8 cellular contexts compared by ENCODE assay signal in genomic region chr17:57995076-57995956, GRCh38. TPM values are rescaled to one million over a fixed set of nuclear protein-coding genes. Genes with fewer than 3 reads are reported as not detected.
DNase-seq lines count a peak whose midpoint lies in the region; ATAC-seq and TF ChIP-seq lines count a peak whose summit lies in the region.

No MANE protein-coding gene starts in this region.

- DNase-seq in AG10803 (ENCODE audit: low read depth), result peak; percentile 85
- peak; percentile 81 for DNase-seq in IMR-90
- DNase-seq in OCI-LY7 (ENCODE audit: low spot score), result peak; percentile 77
- DNase-seq in activated T-cell treated with anti-CD3 and anti-CD28 coated beads, Interleukin-2, amount 50 U/mL, for 72 hours, result peak; percentile 49 to 52
- DNase-seq in fibroblast of mammary gland (ENCODE audit: low read depth), result peak; percentile 86
- DNase-seq in tibial nerve (ENCODE audit: low spot score in 2 of 2), result peak in 1 of 2 donors; percentile 61

- TF ChIP-seq POLR2A in IMR-90 (IDR thresholded peaks at IDR 0.05; ENCODE audit: low read depth, low read length), result no peak
- TF ChIP-seq POLR2A in tibial nerve (IDR thresholded peaks at IDR 0.05), result no peak

- peaks cover 18% of the 10 kb centered on the region; the same call in 1 of the 2 replicates for H3K79me2 ChIP-seq in OCI-LY7 (ENCODE audit: insufficient read depth, low read depth, low read length)
- no peaks in the 10 kb centered on the region for H3K79me2 ChIP-seq in neural cell (replicated peaks; ENCODE audit: insufficient read depth, low read length)

- intact Hi-C loops in IMR-90 (cut with micrococcal nuclease) (loop anchor here (1.0 to 2.0 kb wide), 3 partner anchors 103 to 865 kb away; no protein-coding TSS in a partner anchor), OCI-LY7 (cut with micrococcal nuclease; ENCODE audit: unreplicated experiment) (loop anchor here (1.0 to 2.0 kb wide), 3 partner anchors 103 to 137 kb away; no protein-coding TSS in a partner anchor)

- H2BK120ac ChIP-seq in IMR-90 (ENCODE audit: low read depth, low read length), result no peak overlapping the region

- dilution Hi-C loops in IMR-90 (cut with HindIII; ENCODE audit: low sequenced_read_pairs, unreplicated experiment), result loop anchor here (25.0 kb wide), 1 partner anchor 133 kb away; the partner anchor contains the start of gene MRPS23

- peak overlapping the region; percentile 40 for H3K27ac Mint-ChIP-seq in activated T-cell treated with anti-CD3 and anti-CD28 coated beads, Interleukin-2, amount 50 U/mL, for 72 hours

- no peak overlapping the region for H2BK15ac ChIP-seq in IMR-90 (ENCODE audit: low read depth, low read length)

- H3K36me3 Mint-ChIP-seq in activated T-cell treated with anti-CD3 and anti-CD28 coated beads, Interleukin-2, amount 50 U/mL, for 72 hours (ENCODE audit: insufficient read depth in 2 of 2), result peaks cover 0 to 17% of the 10 kb centered on the region in 2 donors

- TF ChIP-seq RAD21 in IMR-90 (IDR thresholded peaks at IDR 0.05; ENCODE audit: low read length) (peak; percentile 90), neural cell (conservative IDR thresholded peaks at IDR 0.05) (peak; percentile 71)

- BruUV-seq in IMR-90 (replicated peaks; lab: Mats Ljungman, UMichigan) (no TSS peak), OCI-LY7 (replicated peaks; lab: Mats Ljungman, UMichigan) (no TSS peak)

- H2AK5ac ChIP-seq in IMR-90 (ENCODE audit: low read depth, low read length), result no peak overlapping the region; the same call in 1 of the 2 replicates

- no peak overlapping the region for H3K23ac ChIP-seq in IMR-90 (ENCODE audit: low read depth, low read length)

- peaks cover 10 to 30% of the 10 kb centered on the region in 2 experiments; a peak in 3 of 4 replicates for H3K79me1 ChIP-seq in IMR-90 (ENCODE audit: low read depth in 1 of 2, low read length in 2 of 2)

- peak overlapping the region; percentile 2 to 36 for H3K4me3 Mint-ChIP-seq in activated T-cell treated with anti-CD3 and anti-CD28 coated beads, Interleukin-2, amount 50 U/mL, for 72 hours

- no peaks in the 10 kb centered on the region for H3K9me2 ChIP-seq in OCI-LY7 (ENCODE audit: insufficient read depth, low read length)
- no peaks in the 10 kb centered on the region for H3K9me2 ChIP-seq in neural cell (ENCODE audit: insufficient read depth, low read length)

- peak; percentile 81 for TF ChIP-seq CTCF in AG10803 (conservative IDR thresholded peaks at IDR 0.05; ENCODE audit: low read length)
- TF ChIP-seq CTCF in IMR-90 (conservative IDR thresholded peaks at IDR 0.05; ENCODE audit: low read depth, low read length), result peak; percentile 73
- peak; percentile 78 for TF ChIP-seq CTCF in OCI-LY7 (conservative IDR thresholded peaks at IDR 0.05; ENCODE audit: low read length)
- peak; percentile 73 for TF ChIP-seq CTCF in fibroblast of mammary gland (conservative IDR thresholded peaks at IDR 0.05; ENCODE audit: control insufficient read depth, insufficient read depth, low read depth, low read length)
- TF ChIP-seq CTCF in neural cell (IDR thresholded peaks at IDR 0.05; ENCODE audit: poor library complexity, severe bottlenecking), result peak; percentile 67
- peak; percentile 54 to 82 (median 58) for TF ChIP-seq CTCF in tibial nerve (IDR thresholded peaks at IDR 0.05)

- H4K20me1 ChIP-seq in IMR-90 (ENCODE audit: insufficient read depth, low read length) (peaks cover 13% of the 10 kb centered on the region; the same call in 1 of the 2 replicates), OCI-LY7 (ENCODE audit: insufficient read depth, low read length) (peaks cover 41% of the 10 kb centered on the region), neural cell (ENCODE audit: insufficient read depth) (no peaks in the 10 kb centered on the region)

- H2AK9ac ChIP-seq in IMR-90 (replicated peaks; ENCODE audit: low read depth, low read length, poor library complexity), result no peak overlapping the region

- no peak overlapping the region for H4K5ac ChIP-seq in IMR-90 (ENCODE audit: low read depth, low read length)

- H3K14ac ChIP-seq in IMR-90 (replicated peaks; ENCODE audit: low read depth, low read length), result no peak overlapping the region

- CTCF ChIA-PET in IMR-90 (lab: Yijun Ruan, JAX), result interaction anchor here (0.6 to 1.8 kb wide), 7 partner anchors 9 to 162 kb away, joined by 3 to 11 read pairs (median 3); no protein-coding TSS in a partner anchor
- CTCF ChIA-PET in OCI-LY7 (lab: Charles Lee; ENCODE audit: unreplicated experiment), result no interaction called here

- no CpG with 5 or more reads among the region's 4 CpGs for WGBS in IMR-90 (ENCODE audit: extremely low coverage in 2 of 2, insufficient read length in 1 of 2), 2 experiments
- WGBS in tibial nerve, 2 donors, result 30 to 35% methylated on average over 4 of the region's 4 CpGs

- no peaks in the 10 kb centered on the region for H3K9me3 ChIP-seq in IMR-90 (ENCODE audit: control insufficient read depth, insufficient read depth, low read length)
- H3K9me3 ChIP-seq in OCI-LY7 (ENCODE audit: low read length), result no peaks in the 10 kb centered on the region
- no peaks in the 10 kb centered on the region for H3K9me3 ChIP-seq in neural cell (ENCODE audit: low read length)
- no peaks in the 10 kb centered on the region for H3K9me3 ChIP-seq in tibial nerve

- peaks cover 6% of the 10 kb centered on the region for H3K36me3 ChIP-seq in IMR-90 (ENCODE audit: control insufficient read depth, insufficient read depth, low read length)
- peaks cover 40% of the 10 kb centered on the region for H3K36me3 ChIP-seq in OCI-LY7 (ENCODE audit: insufficient read depth, low read length)
- no peaks in the 10 kb centered on the region for H3K36me3 ChIP-seq in neural cell (ENCODE audit: insufficient read depth, low read length)
- H3K36me3 ChIP-seq in tibial nerve, result peaks cover 0 to 23% (median 0%) of the 10 kb centered on the region in 3 donors

- H2BK5ac ChIP-seq in IMR-90 (ENCODE audit: low read depth, low read length, poor library complexity, severe bottlenecking), result no peak overlapping the region

- H3K9me1 ChIP-seq in IMR-90 (ENCODE audit: insufficient read depth, low read length), result no peaks in the 10 kb centered on the region

- H3K9me3 Mint-ChIP-seq in activated T-cell treated with anti-CD3 and anti-CD28 coated beads, Interleukin-2, amount 50 U/mL, for 72 hours, result no peaks in the 10 kb centered on the region

- in situ Hi-C loops in IMR-90 (cut with MboI; ENCODE audit: low sequenced_read_pairs), result loop anchor here (5.0 kb wide), 1 partner anchor 138 kb away; no protein-coding TSS in a partner anchor

- 0 out of 4 replicates have a peak overlapping the region, but pooled peaks of 1 of the 2 experiments have one; percentile 27 for H4K8ac ChIP-seq in IMR-90 (ENCODE audit: low read depth in 2 of 2, low read length in 2 of 2)

- H3K4me1 Mint-ChIP-seq in activated T-cell treated with anti-CD3 and anti-CD28 coated beads, Interleukin-2, amount 50 U/mL, for 72 hours (ENCODE audit: low read depth), result peaks cover 65% of the 10 kb centered on the region

- H2AFZ ChIP-seq in IMR-90 (replicated peaks; ENCODE audit: low read length, poor library complexity) (peak overlapping the region; percentile 36), OCI-LY7 (ENCODE audit: low read length) (no peak overlapping the region), neural cell (ENCODE audit: low read depth, low read length) (no peak overlapping the region)

- no peak overlapping the region; the same call in 1 of the 2 replicates for H3K4ac ChIP-seq in IMR-90 (ENCODE audit: low read depth, low read length)

- TF ChIP-seq EP300 in neural cell (conservative IDR thresholded peaks at IDR 0.05; ENCODE audit: poor library complexity, severe bottlenecking) (no peak), tibial nerve (IDR thresholded peaks at IDR 0.05) (peak in 1 of 2 donors; percentile 19)

- H3K18ac ChIP-seq in IMR-90 (ENCODE audit: low read depth, low read length), result no peak overlapping the region

- H3K4me1 ChIP-seq in IMR-90 (ENCODE audit: control insufficient read depth, insufficient read depth, low read length), result peaks cover 2% of the 10 kb centered on the region; the same call in 1 of the 2 replicates
- peaks cover 36% of the 10 kb centered on the region for H3K4me1 ChIP-seq in OCI-LY7 (ENCODE audit: insufficient read depth, low read length, poor library complexity, severe bottlenecking)
- peaks cover 0 to 41% (median 17%) of the 10 kb centered on the region in 4 donors for H3K4me1 ChIP-seq in tibial nerve

- no peaks in the 10 kb centered on the region for H3K27me3 Mint-ChIP-seq in activated T-cell treated with anti-CD3 and anti-CD28 coated beads, Interleukin-2, amount 50 U/mL, for 72 hours (ENCODE audit: low read depth)

- no peaks in the 10 kb centered on the region for H3K27me3 ChIP-seq in IMR-90 (ENCODE audit: control insufficient read depth, insufficient read depth, low read length)
- no peaks in the 10 kb centered on the region for H3K27me3 ChIP-seq in neural cell (ENCODE audit: insufficient read depth, low read depth, low read length)
- H3K27me3 ChIP-seq in tibial nerve, result no peaks in the 10 kb centered on the region

- H3K56ac ChIP-seq in IMR-90 (ENCODE audit: extremely low read depth, insufficient read depth, low read length), result no peak overlapping the region

- H3K9ac ChIP-seq in IMR-90 (ENCODE audit: low read depth, low read length), result 0 out of 2 replicates have a peak overlapping the region, but pooled peaks have one; percentile 12
- no peak overlapping the region for H3K9ac ChIP-seq in neural cell (ENCODE audit: low read length)

- H3K4me3 ChIP-seq in AG10803 (ENCODE audit: low read length), result no peak overlapping the region
- no peak overlapping the region for H3K4me3 ChIP-seq in IMR-90 (ENCODE audit: insufficient read depth, low read depth, low read length)
- no peak overlapping the region for H3K4me3 ChIP-seq in OCI-LY7 (ENCODE audit: low read depth, low read length, poor library complexity, severe bottlenecking)
- no peak overlapping the region for H3K4me3 ChIP-seq in fibroblast of mammary gland (ENCODE audit: control insufficient read depth, low read depth, low read length)
- H3K4me3 ChIP-seq in neural cell (ENCODE audit: low read length), result no peak overlapping the region
- H3K4me3 ChIP-seq in tibial nerve, result no peak overlapping the region

- peaks cover 3% of the 10 kb centered on the region for H3F3A ChIP-seq in neural cell (ENCODE audit: insufficient read depth, low read length, poor library complexity, severe bottlenecking)

- POLR2A ChIA-PET in IMR-90 (lab: Charles Lee; ENCODE audit: unreplicated experiment) (no interaction called here), OCI-LY7 (lab: Charles Lee) (interaction anchor here (0.5 to 2.6 kb wide), 6 partner anchors 12 to 138 kb away, joined by 3 to 16 read pairs (median 4); partner anchors contain the start of gene SRSF1)

- H3K27ac ChIP-seq in IMR-90 (ENCODE audit: insufficient read depth, low read length) (no peak overlapping the region), OCI-LY7 (ENCODE audit: low read depth, low read length, poor library complexity, severe bottlenecking) (no peak overlapping the region), neural cell (ENCODE audit: low read length) (no peak overlapping the region), tibial nerve (peak overlapping the region; percentile 23 to 73 (median 64))

- H3K4me2 ChIP-seq in IMR-90 (ENCODE audit: low read depth, low read length) (no peak overlapping the region), OCI-LY7 (ENCODE audit: low read length) (peak overlapping the region; percentile 38; the same call in 1 of the 2 replicates), neural cell (ENCODE audit: low read length) (no peak overlapping the region)

- no peak overlapping the region for H4K91ac ChIP-seq in IMR-90 (ENCODE audit: insufficient read depth, low read depth, low read length)

- H2BK20ac ChIP-seq in IMR-90 (ENCODE audit: low read depth, low read length), result no peak overlapping the region

- peak; percentile 51 for ATAC-seq in GM18870 (IDR thresholded peaks at IDR 0.05; ENCODE audit: unreplicated experiment)
- ATAC-seq in IMR-90 (ENCODE audit: low read depth), result peak; percentile 91
- peak; percentile 67 to 80 for ATAC-seq in activated T-cell treated with anti-CD3 and anti-CD28 coated beads, Interleukin-2, amount 50 U/mL, for 72 hours (replicated peaks in 1 of 2)

RNA-seq across cellular contexts. Expression of gene VEZF1, which starts 7.3 kb away (rescaled TPM):
- total RNA-seq in IMR-90 (2012; rRNA removed) (40.3 and 42.1 TPM in 2 replicates), OCI-LY7 (2022) (35.4 and 36.4 TPM in 2 replicates), tibial nerve (10 to 100 TPM; 42.3 to 66.0 (median 48.3) TPM)
- polyA plus RNA-seq in IMR-90 (2012; rRNA removed) (21.1 and 22.4 TPM in 2 replicates), neural cell (54.7 and 64.6 TPM in 2 replicates)
- polyA plus RNA-seq in IMR-90 (2012; cell fraction: cytosol; rRNA removed), result 7.6 and 9.8 TPM in 2 replicates
- polyA plus RNA-seq in IMR-90 (2012; cell fraction: nucleus; rRNA removed; ENCODE audit: low replicate concordance), result 11.5 and 37.6 TPM in 2 replicates
- total RNA-seq in OCI-LY7 (2014; rRNA removed; shearing (Covaris generic)), result 19.0 and 22.6 TPM in 2 replicates
- 10 to 100 TPM; 42.6 to 44.6 TPM for total RNA-seq in activated T-cell treated with anti-CD3 and anti-CD28 coated beads, Interleukin-2, amount 50 U/mL, for 72 hours
- polyA minus RNA-seq in neural cell, result 144 and 163 TPM in 2 replicates

RNA-seq across cellular contexts. Expression of gene SRSF1, which starts 11.7 kb away (rescaled TPM):
- total RNA-seq in IMR-90 (2012; rRNA removed), result 357 and 513 TPM in 2 replicates
- polyA plus RNA-seq in IMR-90 (2012; rRNA removed), result 155 and 190 TPM in 2 replicates
- 73.2 and 182 TPM in 2 replicates for polyA plus RNA-seq in IMR-90 (2012; cell fraction: cytosol; rRNA removed)
- 328 and 661 TPM in 2 replicates for polyA plus RNA-seq in IMR-90 (2012; cell fraction: nucleus; rRNA removed; ENCODE audit: low replicate concordance)
- 582 and 677 TPM in 2 replicates for total RNA-seq in OCI-LY7 (2014; rRNA removed; shearing (Covaris generic))
- 515 and 531 TPM in 2 replicates for total RNA-seq in OCI-LY7 (2022)
- 100 to 1,000 TPM; 233 to 281 TPM for total RNA-seq in activated T-cell treated with anti-CD3 and anti-CD28 coated beads, Interleukin-2, amount 50 U/mL, for 72 hours
- 357 and 380 TPM in 2 replicates for polyA plus RNA-seq in neural cell
- 376 and 408 TPM in 2 replicates for polyA minus RNA-seq in neural cell
- 100 to 1,000 TPM in 3 of 4 donors, 10 to 100 TPM in 1; 92.4 to 173 (median 143) TPM for total RNA-seq in tibial nerve

RNA-seq across cellular contexts. Expression of gene CUEDC1, which starts 40.1 kb away (rescaled TPM):
- total RNA-seq in IMR-90 (2012; rRNA removed) (4.1 and 4.2 TPM in 2 replicates), OCI-LY7 (2022) (0.13 and 0.74 TPM in 2 replicates), tibial nerve (10 to 100 TPM; 32.1 to 55.5 (median 38.8) TPM)
- polyA plus RNA-seq in IMR-90 (2012; rRNA removed) (21.2 and 22.6 TPM in 2 replicates), neural cell (25.5 and 27.0 TPM in 2 replicates)
- 16.0 and 18.8 TPM in 2 replicates for polyA plus RNA-seq in IMR-90 (2012; cell fraction: cytosol; rRNA removed)
- 69.3 and 81.4 TPM in 2 replicates for polyA plus RNA-seq in IMR-90 (2012; cell fraction: nucleus; rRNA removed; ENCODE audit: low replicate concordance)
- total RNA-seq in OCI-LY7 (2014; rRNA removed; shearing (Covaris generic)), result not detected in 2 replicates
- 1 to 10 TPM; 1.1 to 1.4 TPM for total RNA-seq in activated T-cell treated with anti-CD3 and anti-CD28 coated beads, Interleukin-2, amount 50 U/mL, for 72 hours
- polyA minus RNA-seq in neural cell, result 20.9 and 28.5 TPM in 2 replicates

Comparison
In these comparisons a context has a peak if more than half of its experiments do, and no peak if none do; other contexts are left out.
1. H3K27ac ChIP-seq: peak in tibial nerve (4 of 4); none in IMR-90 (single experiment), OCI-LY7 (single experiment) and neural cell (single experiment).
2. Peak in every context shown above with its lines, with median percentiles within 50 percentile points of each other: CTCF ChIP-seq and ATAC-seq.